ENCODE assay signal across 23 cellular contexts in the genomic region with DNA sequence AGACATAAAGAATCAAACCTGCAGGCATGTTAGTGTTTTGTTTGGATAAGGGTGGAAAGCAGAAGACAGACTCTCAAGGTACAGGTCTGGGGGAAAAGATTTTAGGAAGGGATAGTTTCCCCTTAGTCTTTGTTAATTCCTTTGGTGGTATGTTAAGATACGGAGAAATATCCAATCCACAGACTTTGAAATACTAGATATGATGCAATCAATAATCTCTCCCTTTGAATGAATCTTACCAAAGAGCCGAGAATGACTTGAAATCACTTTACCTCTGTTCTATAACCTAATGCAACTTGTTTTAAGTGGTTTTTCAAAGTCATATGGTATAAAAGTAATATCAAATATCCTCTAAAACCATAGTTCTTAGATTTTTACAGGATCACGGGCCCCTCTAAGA. TPM values are rescaled to one million over a fixed set of nuclear protein-coding genes. Genes with fewer than 3 reads are reported as not detected.
DNase-seq lines count a peak whose midpoint lies in the region; ATAC-seq, FAIRE-seq and TF ChIP-seq lines count a peak whose summit lies in the region.
"Had no signal": no experiment of that assay in that cellular context is flagged by ENCODE, and none has a peak within 500 bp of the region (broad histone marks: within the 10 kb centered on the region; RNA-seq: fewer than 3 reads in every experiment).

No MANE protein-coding gene starts in this region.

- H2BK15ac ChIP-seq in IMR-90 (ENCODE audit: low read depth, low read length), result 0 out of 3 replicates have a peak overlapping the region, but pooled peaks have one; percentile 31
- H2BK15ac ChIP-seq in H1 (ENCODE audit: low read length), result no peak overlapping the region

- no peaks in the 10 kb centered on the region for H3K9me2 ChIP-seq in GM23338 (ENCODE audit: insufficient read depth)

- WGBS in IMR-90 (ENCODE audit: extremely low coverage in 2 of 2, insufficient read length in 1 of 2), 2 experiments, result no CpG with 5 or more reads among the region's 3 CpGs
- 85% methylated on average over 3 of the region's 3 CpGs; no CpG with 5 or more reads in 1 of the 2 experiments for WGBS in H1 (ENCODE audit: extremely low coverage in 1 of 2, insufficient coverage in 1 of 2, insufficient read length in 1 of 2, insufficient replicate concordance in 2 of 2, low coverage in 1 of 2, low lambda C conversion rate in 2 of 2, missing lambda C conversion rate in 1 of 2), 2 experiments

- intact Hi-C loops in IMR-90 (cut with micrococcal nuclease), result no loop called here

- H3K27ac ChIP-seq in GM23338 (ENCODE audit: low read depth) (no peak overlapping the region), IMR-90 (ENCODE audit: insufficient read depth, low read length) (no peak overlapping the region), H1 (ENCODE audit: low read depth, low read length) (no peak overlapping the region)
- H3K27ac ChIP-seq: BLaER1 had no signal

- H3K9me3 ChIP-seq in IMR-90 (ENCODE audit: control insufficient read depth, insufficient read depth, low read length) (no peaks in the 10 kb centered on the region), H1 (ENCODE audit: insufficient read depth in 2 of 2, low read depth in 1 of 2, low read length in 1 of 2) (no peaks in the 10 kb centered on the region)
- H3K9me3 ChIP-seq: BE2C, BLaER1 had no signal

- TF ChIP-seq CTCF in GM23338 (conservative IDR thresholded peaks at IDR 0.05; ENCODE audit: low read depth in 2 of 2) (no peak), IMR-90 (conservative IDR thresholded peaks at IDR 0.05; ENCODE audit: low read depth, low read length) (no peak), H1 (IDR thresholded peaks at IDR 0.05; ENCODE audit: control extremely low read depth in 1 of 3, insufficient read depth in 1 of 3, low read depth in 1 of 3, low read length in 3 of 3) (no peak)

- no peak overlapping the region for H2BK5ac ChIP-seq in IMR-90 (ENCODE audit: low read depth, low read length, poor library complexity, severe bottlenecking)
- no peak overlapping the region for H2BK5ac ChIP-seq in H1 (ENCODE audit: low read depth, low read length)

- H3K36me3 ChIP-seq in GM23338 (ENCODE audit: insufficient read depth), result peaks cover 15% of the 10 kb centered on the region
- H3K36me3 ChIP-seq in IMR-90 (ENCODE audit: control insufficient read depth, insufficient read depth, low read length), result 0 out of 2 replicates have a peak, but pooled peaks cover 2% of the 10 kb centered on the region
- peaks cover 8 to 24% (median 22%) of the 10 kb centered on the region in 4 experiments for H3K36me3 ChIP-seq in H1 (ENCODE audit: control insufficient read depth in 2 of 4, insufficient read depth in 4 of 4, low read length in 3 of 4)

- no peaks in the 10 kb centered on the region for H3K9me3 Mint-ChIP-seq in GM23338
- H3K9me3 Mint-ChIP-seq: CD14-positive monocyte; CD4-positive, alpha-beta memory T cell; CD4-positive, CD25-positive, alpha-beta regulatory T cell; CD8-positive, alpha-beta memory T cell had no signal

- no peak for TF ChIP-seq POLR2A in IMR-90 (IDR thresholded peaks at IDR 0.05; ENCODE audit: low read depth, low read length)
- no peak for TF ChIP-seq POLR2A in H1 (IDR thresholded peaks at IDR 0.05; ENCODE audit: control extremely low read depth in 1 of 2, low read depth in 2 of 2, low read length in 2 of 2)
- no peak for TF ChIP-seq POLR2A in GM12892 (IDR thresholded peaks at IDR 0.05; ENCODE audit: low read depth, low read length)

- TF ChIP-seq RAD21 in IMR-90 (IDR thresholded peaks at IDR 0.05; ENCODE audit: low read length) (no peak), H1 (IDR thresholded peaks at IDR 0.05 in 1 of 2, conservative IDR thresholded peaks at IDR 0.05 in 1 of 2; ENCODE audit: low read depth in 2 of 2, low read length in 2 of 2) (no peak)

- FAIRE-seq in H1 (lab: Jason Lieb, UNC), result no peak
- no peak for FAIRE-seq in GM12892 (lab: Jason Lieb, UNC)
- FAIRE-seq: GM12878, GM19239 had no signal

- peaks cover 8% of the 10 kb centered on the region; the same call in 1 of the 2 replicates for H3K9me1 ChIP-seq in IMR-90 (ENCODE audit: insufficient read depth, low read length)

- H2AFZ ChIP-seq in GM23338 (no peak overlapping the region), IMR-90 (replicated peaks; ENCODE audit: low read length, poor library complexity) (no peak overlapping the region), H1 (ENCODE audit: low read length) (no peak overlapping the region)

- H2AK5ac ChIP-seq in IMR-90 (ENCODE audit: low read depth, low read length), result no peak overlapping the region
- no peak overlapping the region for H2AK5ac ChIP-seq in H1 (ENCODE audit: low read depth, low read length)

- in situ Hi-C loops in IMR-90 (cut with MboI; ENCODE audit: low sequenced_read_pairs), result no loop called here

- no peak overlapping the region for H2BK12ac ChIP-seq in H1 (ENCODE audit: low read depth, low read length)

- no TSS peak for BruUV-seq in IMR-90 (replicated peaks; lab: Mats Ljungman, UMichigan)

- H3K14ac ChIP-seq in IMR-90 (replicated peaks; ENCODE audit: low read depth, low read length) (no peak overlapping the region), H1 (ENCODE audit: insufficient read length) (no peak overlapping the region)

- no peak overlapping the region for H3K4me3 ChIP-seq in GM23338
- H3K4me3 ChIP-seq in IMR-90 (ENCODE audit: insufficient read depth, low read depth, low read length), result no peak overlapping the region
- H3K4me3 ChIP-seq in H1 (ENCODE audit: extremely low read depth in 1 of 4, insufficient read depth in 2 of 4, low read depth in 3 of 4, low read length in 4 of 4), result no peak overlapping the region
- H3K4me3 ChIP-seq: BLaER1, GM12878 had no signal

- H4K20me1 ChIP-seq in GM23338 (replicated peaks; ENCODE audit: insufficient read depth) (no peaks in the 10 kb centered on the region), IMR-90 (ENCODE audit: insufficient read depth, low read length) (no peaks in the 10 kb centered on the region), H1 (replicated peaks in 1 of 2; ENCODE audit: control insufficient read depth in 1 of 2, insufficient read depth in 2 of 2, low read length in 2 of 2) (peaks cover 0 to 2% of the 10 kb centered on the region in 2 experiments)
- H4K20me1 ChIP-seq: BLaER1 had no signal

- H3K23ac ChIP-seq in IMR-90 (ENCODE audit: low read depth, low read length) (no peak overlapping the region), H1 (ENCODE audit: insufficient read length) (no peak overlapping the region)

- no peaks in the 10 kb centered on the region for H3K27me3 ChIP-seq in GM23338 (ENCODE audit: insufficient read depth)
- H3K27me3 ChIP-seq in IMR-90 (ENCODE audit: control insufficient read depth, insufficient read depth, low read length), result no peaks in the 10 kb centered on the region
- H3K27me3 ChIP-seq in H1 (replicated peaks in 1 of 4; ENCODE audit: control insufficient read depth in 3 of 4, extremely low read depth in 1 of 4, insufficient read depth in 3 of 4, low read length in 3 of 4), result no peaks in the 10 kb centered on the region
- H3K27me3 ChIP-seq: BE2C, BLaER1 had no signal

- CTCF ChIA-PET in IMR-90 (lab: Yijun Ruan, JAX), result no interaction called here
- CTCF ChIA-PET in H1 (lab: Charles Lee; ENCODE audit: partially characterized antibody), result interaction anchor here (1.8 kb wide), 1 partner anchor 10 kb away, joined by 3 read pairs; no protein-coding TSS in a partner anchor

- ATAC-seq in GM23338, result no peak
- no peak for ATAC-seq in IMR-90 (ENCODE audit: low read depth)
- ATAC-seq in HG02610 (IDR thresholded peaks at IDR 0.05; ENCODE audit: unreplicated experiment), result no peak
- ATAC-seq: GM12878 had no signal

- peak overlapping the region; percentile 57; the same call in 1 of the 2 replicates for H2BK20ac ChIP-seq in IMR-90 (ENCODE audit: low read depth, low read length)
- no peak overlapping the region for H2BK20ac ChIP-seq in H1 (ENCODE audit: low read length)

- H3K79me1 ChIP-seq in IMR-90 (ENCODE audit: low read depth in 1 of 2, low read length in 2 of 2), result peaks cover 0 to 4% of the 10 kb centered on the region in 2 experiments; a peak in 1 of 4 replicates
- H3K79me1 ChIP-seq in H1 (ENCODE audit: low read depth, low read length), result no peaks in the 10 kb centered on the region

- H2AK9ac ChIP-seq in IMR-90 (replicated peaks; ENCODE audit: low read depth, low read length, poor library complexity), result no peak overlapping the region

- H3F3A ChIP-seq in GM23338 (replicated peaks; ENCODE audit: low read depth), result no peaks in the 10 kb centered on the region

- H4K5ac ChIP-seq in IMR-90 (ENCODE audit: low read depth, low read length) (no peak overlapping the region), H1 (ENCODE audit: insufficient read length, low read depth, low read length) (no peak overlapping the region)

- H3K27ac Mint-ChIP-seq in GM23338, result 0 out of 2 replicates have a peak overlapping the region, but pooled peaks have one; percentile 31
- H3K27ac Mint-ChIP-seq: CD14-positive monocyte; CD4-positive, alpha-beta memory T cell; CD8-positive, alpha-beta memory T cell had no signal

- no peaks in the 10 kb centered on the region for H3K79me2 ChIP-seq in GM23338 (replicated peaks; ENCODE audit: insufficient read depth)
- H3K79me2 ChIP-seq in H1 (ENCODE audit: control insufficient read depth in 1 of 2, insufficient read depth in 2 of 2, low read length in 2 of 2), result no peaks in the 10 kb centered on the region

- peak overlapping the region; percentile 47; the same call in 1 of the 2 replicates for H4K91ac ChIP-seq in IMR-90 (ENCODE audit: insufficient read depth, low read depth, low read length)
- H4K91ac ChIP-seq in H1 (replicated peaks; ENCODE audit: insufficient read length, low read length), result no peak overlapping the region

- H3K56ac ChIP-seq in IMR-90 (ENCODE audit: extremely low read depth, insufficient read depth, low read length), result no peak overlapping the region; the same call in 1 of the 2 replicates
- no peak overlapping the region for H3K56ac ChIP-seq in H1 (replicated peaks; ENCODE audit: insufficient read length, low read depth, low read length)

- H3K18ac ChIP-seq in IMR-90 (ENCODE audit: low read depth, low read length) (no peak overlapping the region), H1 (ENCODE audit: extremely low read depth, low read length) (no peak overlapping the region)

- H2BK120ac ChIP-seq in IMR-90 (ENCODE audit: low read depth, low read length), result peak overlapping the region; percentile 8; the same call in 1 of the 2 replicates
- no peak overlapping the region for H2BK120ac ChIP-seq in H1 (replicated peaks; ENCODE audit: low read depth, low read length)

- no peaks in the 10 kb centered on the region for H3K27me3 Mint-ChIP-seq in GM23338 (ENCODE audit: insufficient read depth, low read depth, poor library complexity)
- H3K27me3 Mint-ChIP-seq: CD4-positive, alpha-beta memory T cell; CD4-positive, CD25-positive, alpha-beta regulatory T cell; CD8-positive, alpha-beta memory T cell had no signal

- no peak overlapping the region for H3K4me3 Mint-ChIP-seq in GM23338
- H3K4me3 Mint-ChIP-seq: CD14-positive monocyte; CD4-positive, alpha-beta memory T cell; CD4-positive, CD25-positive, alpha-beta regulatory T cell; CD8-positive, alpha-beta memory T cell had no signal

- H3K23me2 ChIP-seq in H1 (ENCODE audit: low read depth, low read length), result no peaks in the 10 kb centered on the region

- DNase-seq in GM23338 (ENCODE audit: low spot score) (no peak), IMR-90 (no peak), H1 (ENCODE audit: low read depth in 1 of 2, low spot score in 2 of 2) (no peak), GM12892 (ENCODE audit: insufficient read length) (no peak)
- DNase-seq: 8988T; ACHN; BE2C; C1 segment of cervical spinal cord; CD4-positive, alpha-beta memory T cell; CD4-positive, CD25-positive, alpha-beta regulatory T cell; CD8-positive, alpha-beta memory T cell; COR-L47; DMS 273 treated with DMSO at 0.1 percent for 48 hours; DMS153; DMS53; DMS79; DND-41; GDM1 had no signal

- no peak overlapping the region for H3K9ac ChIP-seq in IMR-90 (ENCODE audit: low read depth, low read length)
- H3K9ac ChIP-seq in H1 (replicated peaks in 1 of 4; ENCODE audit: extremely low read depth in 1 of 4, low read depth in 3 of 4, low read length in 3 of 4), result no peak overlapping the region
- H3K9ac ChIP-seq: BLaER1 had no signal

- H3K36me3 Mint-ChIP-seq in GM23338 (ENCODE audit: low read depth), result peaks cover 37% of the 10 kb centered on the region
- H3K36me3 Mint-ChIP-seq: CD4-positive, alpha-beta memory T cell; CD4-positive, CD25-positive, alpha-beta regulatory T cell had no signal

- POLR2A ChIA-PET in IMR-90 (lab: Charles Lee; ENCODE audit: unreplicated experiment) (no interaction called here), H1 (lab: Charles Lee; ENCODE audit: partially characterized antibody) (no interaction called here)

- no peak overlapping the region for H3K4me2 ChIP-seq in GM23338
- no peak overlapping the region for H3K4me2 ChIP-seq in IMR-90 (ENCODE audit: low read depth, low read length)
- H3K4me2 ChIP-seq in H1 (ENCODE audit: insufficient read depth in 1 of 2, low read depth in 2 of 2, low read length in 2 of 2), result no peak overlapping the region
- H3K4me2 ChIP-seq: BLaER1 had no signal

- dilution Hi-C loops in IMR-90 (cut with HindIII; ENCODE audit: low sequenced_read_pairs, unreplicated experiment), result no loop called here

- H3K4me1 ChIP-seq in GM23338 (ENCODE audit: insufficient read depth), result no peaks in the 10 kb centered on the region
- 0 out of 2 replicates have a peak, but pooled peaks cover 3% of the 10 kb centered on the region for H3K4me1 ChIP-seq in IMR-90 (ENCODE audit: control insufficient read depth, insufficient read depth, low read length)
- no peaks in the 10 kb centered on the region for H3K4me1 ChIP-seq in H1 (replicated peaks in 1 of 4; ENCODE audit: control insufficient read depth in 3 of 4, insufficient read depth in 4 of 4, low read length in 3 of 4)
- H3K4me1 ChIP-seq: BE2C, BLaER1 had no signal

- H4K8ac ChIP-seq in IMR-90 (ENCODE audit: low read depth in 2 of 2, low read length in 2 of 2), result no peak overlapping the region
- H4K8ac ChIP-seq in H1 (ENCODE audit: extremely low read depth, insufficient read depth, low read length), result no peak overlapping the region

- no peaks in the 10 kb centered on the region for H3K4me1 Mint-ChIP-seq in GM23338

- no peak for TF ChIP-seq EP300 in H1 (IDR thresholded peaks at IDR 0.05; ENCODE audit: borderline replicate concordance in 1 of 2, low read depth in 2 of 2, low read length in 2 of 2)

- no peak overlapping the region for H3K4ac ChIP-seq in IMR-90 (ENCODE audit: low read depth, low read length)
- no peak overlapping the region for H3K4ac ChIP-seq in H1 (replicated peaks; ENCODE audit: insufficient read length, low read depth, low read length)

RNA-seq across cellular contexts. Expression of gene BDH2, which starts 5.3 kb away (rescaled TPM):
- 36.5 and 60.0 TPM in 2 replicates for total RNA-seq in GM23338 (2014; rRNA removed; shearing (Covaris generic))
- polyA plus RNA-seq in GM23338 (2016; fragmentation: Nextera tagmentation; extraction: Ambion mirVana), result 66.4 and 73.9 TPM in 2 replicates
- 36.4 and 52.2 TPM in 2 replicates for total RNA-seq in IMR-90 (2012; rRNA removed)
- 38.8 and 49.7 TPM in 2 replicates for polyA plus RNA-seq in IMR-90 (2012; rRNA removed)
- 13.2 and 20.5 TPM in 2 replicates for polyA plus RNA-seq in IMR-90 (2012; cell fraction: cytosol; rRNA removed)
- 20.3 and 254 TPM in 2 replicates for polyA plus RNA-seq in IMR-90 (2012; cell fraction: nucleus; rRNA removed; ENCODE audit: low replicate concordance)
- total RNA-seq in H1 (2021; fragmentation: NEBNext Ultra II Directional; extraction: Animal tissue kit (Norgen Biotek cat#: 25700)), result 44.6 and 46.0 TPM in 2 replicates
- polyA plus RNA-seq in H1 (2011; rRNA removed), result 20.4 and 46.2 TPM in 2 replicates
- 42.4 TPM for polyA plus RNA-seq in H1 (2011; cell fraction: cytosol; rRNA removed)
- 22.4 TPM for polyA plus RNA-seq in H1 (2011; cell fraction: nucleus; rRNA removed)
- 49.9 to 60.4 TPM (median 52.5 TPM) in 4 replicates for polyA plus RNA-seq in H1 (2012, experiment 1 of 2)
- polyA plus RNA-seq in H1 (2012, experiment 2 of 2), result 9.6 TPM
- polyA plus RNA-seq in H1 (2013, experiment 1 of 2), result 36.7 TPM
- polyA plus RNA-seq in H1 (2013, experiment 2 of 2), result 36.8 TPM
- polyA minus RNA-seq in H1 (2011; rRNA and poly(A)+ RNA removed), result 23.0 and 32.5 TPM in 2 replicates
- polyA minus RNA-seq in H1 (2011; cell fraction: cytosol; rRNA and poly(A)+ RNA removed), result 10.3 TPM
- polyA minus RNA-seq in H1 (2011; cell fraction: nucleus; rRNA and poly(A)+ RNA removed), result 24.2 TPM
- polyA plus RNA-seq in GM12892 (2012; ENCODE audit: missing spikeins), result 43.2 TPM

RNA-seq across cellular contexts. Expression of gene SLC9B2, which starts 28.3 kb away (rescaled TPM):
- total RNA-seq in GM23338 (2014; rRNA removed; shearing (Covaris generic)), result 3.2 and 13.0 TPM in 2 replicates
- 4.4 TPM in 2 replicates for polyA plus RNA-seq in GM23338 (2016; fragmentation: Nextera tagmentation; extraction: Ambion mirVana)
- 9.0 and 11.4 TPM in 2 replicates for total RNA-seq in IMR-90 (2012; rRNA removed)
- 5.5 and 5.7 TPM in 2 replicates for polyA plus RNA-seq in IMR-90 (2012; rRNA removed)
- polyA plus RNA-seq in IMR-90 (2012; cell fraction: cytosol; rRNA removed), result 1.5 and 1.9 TPM in 2 replicates
- 2.0 and 4.7 TPM in 2 replicates for polyA plus RNA-seq in IMR-90 (2012; cell fraction: nucleus; rRNA removed; ENCODE audit: low replicate concordance)
- 5.2 and 5.9 TPM in 2 replicates for total RNA-seq in H1 (2021; fragmentation: NEBNext Ultra II Directional; extraction: Animal tissue kit (Norgen Biotek cat#: 25700))
- polyA plus RNA-seq in H1 (2011; rRNA removed), result 2.1 and 3.2 TPM in 2 replicates
- 3.2 TPM for polyA plus RNA-seq in H1 (2011; cell fraction: cytosol; rRNA removed)
- 3.6 TPM for polyA plus RNA-seq in H1 (2011; cell fraction: nucleus; rRNA removed)
- 2.8 to 3.7 TPM (median 3.0 TPM) in 4 replicates for polyA plus RNA-seq in H1 (2012, experiment 1 of 2)
- polyA plus RNA-seq in H1 (2012, experiment 2 of 2), result 3.1 TPM
- 4.4 TPM for polyA plus RNA-seq in H1 (2013, experiment 1 of 2)
- polyA plus RNA-seq in H1 (2013, experiment 2 of 2), result 4.1 TPM
- 4.7 and 4.8 TPM in 2 replicates for polyA minus RNA-seq in H1 (2011; rRNA and poly(A)+ RNA removed)
- 1.8 TPM for polyA minus RNA-seq in H1 (2011; cell fraction: cytosol; rRNA and poly(A)+ RNA removed)
- polyA minus RNA-seq in H1 (2011; cell fraction: nucleus; rRNA and poly(A)+ RNA removed), result 6.0 TPM
- polyA plus RNA-seq in GM12892 (2012; ENCODE audit: missing spikeins), result 16.5 TPM
